ENCODE assay signal across 1 cellular context in the genomic region with DNA sequence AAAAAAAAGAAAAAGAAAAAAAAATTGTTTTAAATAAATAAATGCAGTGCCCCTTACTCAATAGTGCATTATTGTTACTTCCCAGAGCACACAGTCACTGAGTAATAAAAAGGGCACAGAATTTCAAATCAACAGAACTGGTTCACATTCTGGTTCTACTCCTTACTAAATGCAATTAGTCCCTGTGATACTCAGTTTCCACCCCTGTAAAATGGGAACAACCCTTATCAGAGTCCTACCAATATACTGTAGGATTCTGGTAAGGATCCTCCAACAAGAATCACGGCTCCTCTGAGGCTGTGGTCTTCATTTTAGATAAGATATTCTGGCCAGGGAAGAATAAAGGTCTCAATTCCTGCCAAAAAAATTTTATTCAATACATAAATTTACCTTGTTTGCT.
TF ChIP-seq lines count a peak whose summit lies in the region.

No MANE protein-coding gene starts in this region.

TF ChIP-seq in HCT116, 20 proteins besides CTCF, POLR2A, EP300 and RAD21 (continued from another document):
- TF ChIP-seq, protein P1, sequence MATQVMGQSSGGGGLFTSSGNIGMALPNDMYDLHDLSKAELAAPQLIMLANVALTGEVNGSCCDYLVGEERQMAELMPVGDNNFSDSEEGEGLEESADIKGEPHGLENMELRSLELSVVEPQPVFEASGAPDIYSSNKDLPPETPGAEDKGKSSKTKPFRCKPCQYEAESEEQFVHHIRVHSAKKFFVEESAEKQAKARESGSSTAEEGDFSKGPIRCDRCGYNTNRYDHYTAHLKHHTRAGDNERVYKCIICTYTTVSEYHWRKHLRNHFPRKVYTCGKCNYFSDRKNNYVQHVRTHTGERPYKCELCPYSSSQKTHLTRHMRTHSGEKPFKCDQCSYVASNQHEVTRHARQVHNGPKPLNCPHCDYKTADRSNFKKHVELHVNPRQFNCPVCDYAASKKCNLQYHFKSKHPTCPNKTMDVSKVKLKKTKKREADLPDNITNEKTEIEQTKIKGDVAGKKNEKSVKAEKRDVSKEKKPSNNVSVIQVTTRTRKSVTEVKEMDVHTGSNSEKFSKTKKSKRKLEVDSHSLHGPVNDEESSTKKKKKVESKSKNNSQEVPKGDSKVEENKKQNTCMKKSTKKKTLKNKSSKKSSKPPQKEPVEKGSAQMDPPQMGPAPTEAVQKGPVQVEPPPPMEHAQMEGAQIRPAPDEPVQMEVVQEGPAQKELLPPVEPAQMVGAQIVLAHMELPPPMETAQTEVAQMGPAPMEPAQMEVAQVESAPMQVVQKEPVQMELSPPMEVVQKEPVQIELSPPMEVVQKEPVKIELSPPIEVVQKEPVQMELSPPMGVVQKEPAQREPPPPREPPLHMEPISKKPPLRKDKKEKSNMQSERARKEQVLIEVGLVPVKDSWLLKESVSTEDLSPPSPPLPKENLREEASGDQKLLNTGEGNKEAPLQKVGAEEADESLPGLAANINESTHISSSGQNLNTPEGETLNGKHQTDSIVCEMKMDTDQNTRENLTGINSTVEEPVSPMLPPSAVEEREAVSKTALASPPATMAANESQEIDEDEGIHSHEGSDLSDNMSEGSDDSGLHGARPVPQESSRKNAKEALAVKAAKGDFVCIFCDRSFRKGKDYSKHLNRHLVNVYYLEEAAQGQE (IDR thresholded peaks at IDR 0.05; ENCODE audit: low read depth) = no peak
- no peak for TF ChIP-seq TCF7L2 (IDR thresholded peaks at IDR 0.05; ENCODE audit: borderline replicate concordance, extremely low read depth, insufficient read depth, insufficient read length)
- no peak for TF ChIP-seq EZH2phosphoT487 (IDR thresholded peaks at IDR 0.05; ENCODE audit: borderline replicate concordance)
- TF ChIP-seq ZNF274 (IDR thresholded peaks at IDR 0.05; ENCODE audit: low read depth, low read length) = no peak
- no peak for TF ChIP-seq EGR1 (IDR thresholded peaks at IDR 0.05; ENCODE audit: low read depth)
- TF ChIP-seq, protein P2, sequence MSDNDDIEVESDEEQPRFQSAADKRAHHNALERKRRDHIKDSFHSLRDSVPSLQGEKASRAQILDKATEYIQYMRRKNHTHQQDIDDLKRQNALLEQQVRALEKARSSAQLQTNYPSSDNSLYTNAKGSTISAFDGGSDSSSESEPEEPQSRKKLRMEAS (IDR thresholded peaks at IDR 0.05) = no peak
- TF ChIP-seq, protein P3, sequence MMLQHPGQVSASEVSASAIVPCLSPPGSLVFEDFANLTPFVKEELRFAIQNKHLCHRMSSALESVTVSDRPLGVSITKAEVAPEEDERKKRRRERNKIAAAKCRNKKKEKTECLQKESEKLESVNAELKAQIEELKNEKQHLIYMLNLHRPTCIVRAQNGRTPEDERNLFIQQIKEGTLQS (IDR thresholded peaks at IDR 0.05) = no peak
- TF ChIP-seq CEBPB (IDR thresholded peaks at IDR 0.05; ENCODE audit: low read depth) = no peak
- TF ChIP-seq YY1 (IDR thresholded peaks at IDR 0.05; ENCODE audit: extremely low read depth, insufficient replicate concordance, low read depth, low read length) = no peak
- TF ChIP-seq FOSL1 (IDR thresholded peaks at IDR 0.05; ENCODE audit: low read depth) = no peak
- no peak for TF ChIP-seq POLR2AphosphoS5 (IDR thresholded peaks at IDR 0.05; ENCODE audit: low read depth, low read length)
- TF ChIP-seq, protein P4, sequence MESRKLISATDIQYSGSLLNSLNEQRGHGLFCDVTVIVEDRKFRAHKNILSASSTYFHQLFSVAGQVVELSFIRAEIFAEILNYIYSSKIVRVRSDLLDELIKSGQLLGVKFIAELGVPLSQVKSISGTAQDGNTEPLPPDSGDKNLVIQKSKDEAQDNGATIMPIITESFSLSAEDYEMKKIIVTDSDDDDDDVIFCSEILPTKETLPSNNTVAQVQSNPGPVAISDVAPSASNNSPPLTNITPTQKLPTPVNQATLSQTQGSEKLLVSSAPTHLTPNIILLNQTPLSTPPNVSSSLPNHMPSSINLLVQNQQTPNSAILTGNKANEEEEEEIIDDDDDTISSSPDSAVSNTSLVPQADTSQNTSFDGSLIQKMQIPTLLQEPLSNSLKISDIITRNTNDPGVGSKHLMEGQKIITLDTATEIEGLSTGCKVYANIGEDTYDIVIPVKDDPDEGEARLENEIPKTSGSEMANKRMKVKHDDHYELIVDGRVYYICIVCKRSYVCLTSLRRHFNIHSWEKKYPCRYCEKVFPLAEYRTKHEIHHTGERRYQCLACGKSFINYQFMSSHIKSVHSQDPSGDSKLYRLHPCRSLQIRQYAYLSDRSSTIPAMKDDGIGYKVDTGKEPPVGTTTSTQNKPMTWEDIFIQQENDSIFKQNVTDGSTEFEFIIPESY (IDR thresholded peaks at IDR 0.05; ENCODE audit: extremely low read depth, insufficient replicate concordance, low read length) = no peak
- no peak for TF ChIP-seq CBX3 (IDR thresholded peaks at IDR 0.05; ENCODE audit: low read depth)
- TF ChIP-seq SP1 (IDR thresholded peaks at IDR 0.05; ENCODE audit: low read depth) = no peak
TF ChIP-seq in HCT116: peak in this region for 0.
